Comparison of ENCODE assay signal across 26 cellular contexts in the genomic region with DNA sequence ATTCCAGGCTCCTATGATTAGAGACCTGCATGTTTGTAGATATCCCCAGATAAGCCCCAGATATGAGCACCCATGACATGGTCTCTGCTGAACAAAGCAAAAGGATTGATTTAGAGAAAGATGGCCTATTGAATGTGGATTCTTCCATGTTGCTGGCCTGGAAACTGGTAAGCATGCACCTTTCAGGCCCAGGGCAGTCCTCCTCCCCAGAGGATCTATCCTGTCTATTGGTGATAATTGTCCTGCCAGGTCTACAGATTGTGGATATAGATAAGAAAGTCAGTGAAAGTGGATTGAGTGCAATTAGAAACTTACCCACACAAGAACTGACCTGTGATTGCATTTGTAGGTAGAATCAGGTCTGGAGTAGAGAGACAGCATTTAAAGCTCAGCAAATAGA.
"Had no signal": no experiment of that assay in that cellular context is flagged by ENCODE, and none has a peak within 500 bp of the region (broad histone marks: within the 10 kb centered on the region; RNA-seq: fewer than 3 reads in every experiment).

No MANE protein-coding gene starts in this region.

- H3K4me1 ChIP-seq: esophagus squamous epithelium, left lung, lower lobe of right lung had no signal

- H3K9me3 ChIP-seq: esophagus squamous epithelium, gastrocnemius medialis, heart left ventricle, left lung, lower lobe of right lung had no signal

- H3K4me3 Mint-ChIP-seq: immature natural killer cell; naive thymus-derived CD4-positive, alpha-beta T cell had no signal

- ATAC-seq: esophagus mucosa; gastrocnemius medialis; heart left ventricle; left colon; left lung; left ventricle myocardium superior; lower lobe of right lung; naive thymus-derived CD4-positive, alpha-beta T cell had no signal

- H3K79me2 ChIP-seq: hepatocyte had no signal

- DNase-seq: dermis blood vessel endothelial cell; dorsolateral prefrontal cortex; effector CD4-positive, alpha-beta T cell; effector memory CD4-positive, alpha-beta T cell; erythroblast; esophagus squamous epithelium; foreskin fibroblast; foreskin melanocyte; gastrocnemius medialis; heart left ventricle; hypothalamus; immature natural killer cell; islet precursor cell; kidney; kidney glomerular epithelial cell; left colon; left lung; left ventricle myocardium superior; lower lobe of right lung; mesenchymal stem cell; midbrain; naive thymus-derived CD4-positive, alpha-beta T cell had no signal

- H3K4me2 ChIP-seq: hepatocyte had no signal

- H3K27ac Mint-ChIP-seq: immature natural killer cell; naive thymus-derived CD4-positive, alpha-beta T cell had no signal

- H3K4me1 Mint-ChIP-seq: immature natural killer cell had no signal

- H3K4me3 ChIP-seq: coronary artery, dorsolateral prefrontal cortex, esophagus squamous epithelium, gastrocnemius medialis, heart left ventricle, hepatocyte, left lung, lower lobe of right lung had no signal

- H2AFZ ChIP-seq: hepatocyte had no signal

- H3K36me3 Mint-ChIP-seq: immature natural killer cell had no signal

- H3K27me3 ChIP-seq: dorsolateral prefrontal cortex, esophagus squamous epithelium, gastrocnemius medialis, heart left ventricle, hepatocyte, left lung had no signal

- H3K36me3 ChIP-seq: esophagus squamous epithelium, gastrocnemius medialis, heart left ventricle, left lung, lower lobe of right lung had no signal

- H3K9me3 Mint-ChIP-seq: immature natural killer cell; naive thymus-derived CD4-positive, alpha-beta T cell had no signal

- H3K27ac ChIP-seq: coronary artery, dorsolateral prefrontal cortex, epithelial cell of prostate, esophagus squamous epithelium, gastrocnemius medialis, heart left ventricle, hepatocyte, left lung, lower lobe of right lung had no signal
